In genomic region chr12:109864916-109865315, GRCh38 we compare ENCODE assay signal across 9 cellular contexts. TPM values are rescaled to one million over a fixed set of nuclear protein-coding genes. Genes with fewer than 3 reads are reported as not detected.
DNase-seq lines count a peak whose midpoint lies in the region; ATAC-seq and TF ChIP-seq lines count a peak whose summit lies in the region.
"Had no signal": no experiment of that assay in that cellular context is flagged by ENCODE, and none has a peak within 500 bp of the region (broad histone marks: within the 10 kb centered on the region; RNA-seq: fewer than 3 reads in every experiment).

No MANE protein-coding gene starts in this region.

- H2BK120ac ChIP-seq in trophoblast cell (ENCODE audit: insufficient read depth, low read length, poor library complexity): no peak overlapping the region

- H3K14ac ChIP-seq in trophoblast cell (ENCODE audit: low read length): no peak overlapping the region

- H3K27ac ChIP-seq in endodermal cell (ENCODE audit: low read depth, low read length) (no peak overlapping the region), trophoblast cell (ENCODE audit: low read depth, low read length) (peak overlapping the region; percentile 76)

- H3K4me3 Mint-ChIP-seq in CD14-positive monocyte (no peak overlapping the region), endodermal cell (no peak overlapping the region)

- no peak overlapping the region for H3K18ac ChIP-seq in trophoblast cell (ENCODE audit: low read length)

- DNase-seq in CD14-positive monocyte (ENCODE audit: low spot score): no peak
- peak; percentile 24 for DNase-seq in NCI-H2029 (lab: John Stamatoyannopoulos, UW)
- DNase-seq in endodermal cell: no peak
- DNase-seq in trophoblast cell: peak; percentile 53 to 89
- no peak for DNase-seq in DMS114 treated with DMSO at 0.1 percent for 48 hours (lab: John Stamatoyannopoulos, UW; ENCODE audit: unreplicated experiment)
- DNase-seq in nucleus accumbens (lab: John Stamatoyannopoulos, UW): no peak

- no peak overlapping the region for H2BK12ac ChIP-seq in trophoblast cell (ENCODE audit: low read length)

- H2AFZ ChIP-seq in trophoblast cell (ENCODE audit: insufficient read depth, low read length, poor library complexity): no peak overlapping the region

- H3K27me3 ChIP-seq in endodermal cell (ENCODE audit: control insufficient read depth, insufficient read depth, low read length, poor library complexity, severe bottlenecking) (no peaks in the 10 kb centered on the region), trophoblast cell (ENCODE audit: insufficient read depth, low read length) (no peaks in the 10 kb centered on the region)

- peaks cover 0 to 2% (median 0%) of the 10 kb centered on the region in 3 donors for H3K27me3 Mint-ChIP-seq in CD14-positive monocyte (ENCODE audit: low read depth in 3 of 3)
- H3K27me3 Mint-ChIP-seq in endodermal cell (ENCODE audit: insufficient read depth): no peaks in the 10 kb centered on the region

- TF ChIP-seq CTCF in CD14-positive monocyte (IDR thresholded peaks at IDR 0.05) (no peak), endodermal cell (conservative IDR thresholded peaks at IDR 0.05) (no peak)

- H4K91ac ChIP-seq in trophoblast cell (ENCODE audit: low read depth, low read length): no peak overlapping the region

- H3K36me3 Mint-ChIP-seq in CD14-positive monocyte: peaks cover 29 to 53% of the 10 kb centered on the region in 2 donors
- peaks cover 7% of the 10 kb centered on the region for H3K36me3 Mint-ChIP-seq in endodermal cell (ENCODE audit: low read depth)

- H3K4me1 Mint-ChIP-seq in CD14-positive monocyte (peaks cover 34% of the 10 kb centered on the region), endodermal cell (peaks cover 9% of the 10 kb centered on the region)

- peak overlapping the region in 5 of 7 donors; percentile 25 to 86 (median 63) for H3K27ac Mint-ChIP-seq in CD14-positive monocyte
- H3K27ac Mint-ChIP-seq in endodermal cell: peak overlapping the region; percentile 62

- H3K79me2 ChIP-seq in trophoblast cell (ENCODE audit: control insufficient read depth, insufficient read depth, low read length, poor library complexity): peaks cover 4% of the 10 kb centered on the region

- H2BK5ac ChIP-seq in trophoblast cell (ENCODE audit: low read depth, low read length, poor library complexity): no peak overlapping the region

- no peaks in the 10 kb centered on the region for H3K9me3 Mint-ChIP-seq in CD14-positive monocyte
- H3K9me3 Mint-ChIP-seq in endodermal cell: no peaks in the 10 kb centered on the region

- no peak overlapping the region for H4K8ac ChIP-seq in trophoblast cell (ENCODE audit: low read depth, low read length)

- H4K12ac ChIP-seq in trophoblast cell (ENCODE audit: low read depth, low read length): no peak overlapping the region

- 91 to 96% methylated on average over 3 of the region's 3 CpGs for WGBS in endodermal cell (ENCODE audit: insufficient coverage in 1 of 2, insufficient read length in 1 of 2), 2 experiments
- WGBS in trophoblast cell (ENCODE audit: extremely low coverage, insufficient coverage, insufficient read length): no CpG with 5 or more reads among the region's 3 CpGs

- H3K4ac ChIP-seq in trophoblast cell (ENCODE audit: low read depth, low read length): no peak overlapping the region

- no peak for ATAC-seq in HG02852 (IDR thresholded peaks at IDR 0.05; ENCODE audit: unreplicated experiment)
- no peak for ATAC-seq in GM18517 (IDR thresholded peaks at IDR 0.05; ENCODE audit: unreplicated experiment)

- intact Hi-C loops in CD14-positive monocyte (cut with micrococcal nuclease): no loop called here

- no peak overlapping the region for H3K23ac ChIP-seq in trophoblast cell (ENCODE audit: low read length)

- H3K4me3 ChIP-seq in endodermal cell (ENCODE audit: low read length) (no peak overlapping the region), trophoblast cell (ENCODE audit: low read depth, low read length) (no peak overlapping the region)

- no peak overlapping the region for H2AK5ac ChIP-seq in trophoblast cell (ENCODE audit: low read length)

- H3K36me3 ChIP-seq in endodermal cell (ENCODE audit: control insufficient read depth, insufficient read depth, low read length) (no peaks in the 10 kb centered on the region), trophoblast cell (ENCODE audit: control insufficient read depth in 1 of 2, insufficient read depth in 2 of 2, low read length in 2 of 2) (peaks cover 0 to 4% of the 10 kb centered on the region in 2 experiments)

- no peaks in the 10 kb centered on the region for H3K4me1 ChIP-seq in endodermal cell (ENCODE audit: control insufficient read depth, insufficient read depth, low read length)
- H3K4me1 ChIP-seq in trophoblast cell (ENCODE audit: control insufficient read depth in 1 of 2, insufficient read depth in 2 of 2, low read length in 2 of 2): peaks cover 10 to 12% of the 10 kb centered on the region in 2 experiments

- H3K9ac ChIP-seq in endodermal cell (ENCODE audit: extremely low read depth, low read length, poor library complexity, severe bottlenecking): no peak overlapping the region
- no peak overlapping the region for H3K9ac ChIP-seq in trophoblast cell (ENCODE audit: low read length)

- H3K9me3 ChIP-seq in endodermal cell (ENCODE audit: control insufficient read depth, low read length) (no peaks in the 10 kb centered on the region), trophoblast cell (ENCODE audit: insufficient read depth, low read depth, low read length) (peaks cover 2% of the 10 kb centered on the region)

- peak overlapping the region; percentile 40 for H3K4me2 ChIP-seq in trophoblast cell (ENCODE audit: low read length)

- peaks cover 10% of the 10 kb centered on the region for H3K79me1 ChIP-seq in trophoblast cell (ENCODE audit: low read length)

RNA-seq across cellular contexts. Expression of gene GLTP, which starts 15.4 kb away (rescaled TPM):
- 10 to 100 TPM; 46.2 to 65.9 TPM for polyA plus RNA-seq in CD14-positive monocyte
- total RNA-seq in endodermal cell: 10 to 100 TPM; 15.2 to 20.9 TPM
- 21.3 TPM for polyA plus RNA-seq in endodermal cell (2013, experiment 1 of 2)
- polyA plus RNA-seq in endodermal cell (2013, experiment 2 of 2): 20.8 TPM
- polyA plus RNA-seq in trophoblast cell (2013): 20.7 and 21.0 TPM in 2 replicates

RNA-seq across cellular contexts. Expression of gene TRPV4, which starts 31.7 kb away (rescaled TPM):
- polyA plus RNA-seq in CD14-positive monocyte: 1 to 10 TPM in 1 of 2 donors, under 1 TPM in 1; 0.64 to 2.0 TPM
- total RNA-seq in endodermal cell: 10 to 100 TPM; 14.0 to 14.2 TPM
- 2.4 TPM for polyA plus RNA-seq in endodermal cell (2013, experiment 1 of 2)
- polyA plus RNA-seq in endodermal cell (2013, experiment 2 of 2): 2.6 TPM
- 4.6 TPM in 2 replicates for polyA plus RNA-seq in trophoblast cell (2013)
- total RNA-seq: T-helper 1 cell treated with Interleukin-12 subunit alpha and Interleukin-12 subunit beta and Interleukin-4 antibody, amounts not matched to agents 30 ng/mL and 1 ng/mL, for 36 hours had no signal

RNA-seq across cellular contexts. Expression of gene TCHP, which starts 35.2 kb away (rescaled TPM):
- 1 to 10 TPM; 2.6 to 7.3 TPM for polyA plus RNA-seq in CD14-positive monocyte
- 10 to 100 TPM; 26.1 to 31.9 TPM for total RNA-seq in endodermal cell
- polyA plus RNA-seq in endodermal cell (2013, experiment 1 of 2): 19.2 TPM
- 16.8 TPM for polyA plus RNA-seq in endodermal cell (2013, experiment 2 of 2)
- polyA plus RNA-seq in trophoblast cell (2013): 5.9 and 6.2 TPM in 2 replicates

Comparison
In these comparisons a context has a peak if more than half of its experiments do, and no peak if none do; other contexts are left out.
1. DNase-seq: peak in NCI-H2029 (single experiment) and trophoblast cell (2 of 2); none in CD14-positive monocyte (single experiment), endodermal cell (single experiment), DMS114 treated with DMSO at 0.1 percent for 48 hours (single experiment) and nucleus accumbens (0 of 56).